ENCODE assay signal across 1 cellular context in the genomic region with DNA sequence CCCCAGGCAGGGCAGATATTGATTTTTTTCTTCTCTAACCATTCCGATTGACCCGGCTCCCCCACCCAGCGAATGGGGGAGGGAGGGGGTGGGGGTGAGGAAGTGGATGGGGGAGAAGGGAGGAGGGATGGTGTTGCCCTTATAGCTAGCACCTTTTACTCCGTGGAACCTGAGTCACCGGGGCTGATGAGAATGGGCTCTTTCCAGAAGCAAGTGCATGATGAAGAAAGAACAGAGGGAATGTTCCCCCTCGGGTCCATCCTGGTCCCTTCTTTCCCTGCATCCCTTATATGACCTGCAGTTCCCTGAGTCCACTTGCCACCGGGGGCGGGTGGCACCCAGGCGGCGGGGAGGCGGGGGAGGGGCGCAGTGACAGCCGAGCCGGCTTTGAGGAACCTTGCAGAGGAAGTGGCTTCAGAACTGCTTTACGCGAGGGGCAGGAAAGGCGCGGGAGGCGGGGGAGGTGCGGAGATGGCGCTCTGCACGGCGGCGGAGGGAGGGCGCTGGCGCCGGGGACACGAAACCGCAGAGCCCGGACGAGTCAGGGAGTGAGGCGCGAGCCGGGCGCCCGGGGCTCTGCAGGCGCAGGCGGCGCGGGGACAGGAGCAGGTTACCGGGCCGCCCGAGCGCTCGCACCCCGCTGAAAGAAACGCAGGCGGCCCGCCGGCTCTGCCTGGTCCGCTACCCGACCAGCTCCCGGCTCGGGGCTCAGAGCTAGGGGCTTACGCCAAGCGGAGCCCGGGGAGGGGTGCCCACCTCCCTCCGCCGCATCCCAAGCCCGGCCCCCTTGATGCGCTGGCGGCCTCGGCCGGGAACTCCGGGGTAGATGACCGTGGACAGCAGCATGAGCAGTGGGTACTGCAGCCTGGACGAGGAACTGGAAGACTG.
A peak's percentile ranks its signal among the peaks of the same experiment; 100 is the strongest.
TF ChIP-seq lines count a peak whose summit lies in the region.

No MANE protein-coding gene starts in this region.

TF ChIP-seq in HEK293, 187 proteins besides CTCF, POLR2A, EP300 and RAD21 (continued from another document and continues in another):
- TF ChIP-seq, protein P1, sequence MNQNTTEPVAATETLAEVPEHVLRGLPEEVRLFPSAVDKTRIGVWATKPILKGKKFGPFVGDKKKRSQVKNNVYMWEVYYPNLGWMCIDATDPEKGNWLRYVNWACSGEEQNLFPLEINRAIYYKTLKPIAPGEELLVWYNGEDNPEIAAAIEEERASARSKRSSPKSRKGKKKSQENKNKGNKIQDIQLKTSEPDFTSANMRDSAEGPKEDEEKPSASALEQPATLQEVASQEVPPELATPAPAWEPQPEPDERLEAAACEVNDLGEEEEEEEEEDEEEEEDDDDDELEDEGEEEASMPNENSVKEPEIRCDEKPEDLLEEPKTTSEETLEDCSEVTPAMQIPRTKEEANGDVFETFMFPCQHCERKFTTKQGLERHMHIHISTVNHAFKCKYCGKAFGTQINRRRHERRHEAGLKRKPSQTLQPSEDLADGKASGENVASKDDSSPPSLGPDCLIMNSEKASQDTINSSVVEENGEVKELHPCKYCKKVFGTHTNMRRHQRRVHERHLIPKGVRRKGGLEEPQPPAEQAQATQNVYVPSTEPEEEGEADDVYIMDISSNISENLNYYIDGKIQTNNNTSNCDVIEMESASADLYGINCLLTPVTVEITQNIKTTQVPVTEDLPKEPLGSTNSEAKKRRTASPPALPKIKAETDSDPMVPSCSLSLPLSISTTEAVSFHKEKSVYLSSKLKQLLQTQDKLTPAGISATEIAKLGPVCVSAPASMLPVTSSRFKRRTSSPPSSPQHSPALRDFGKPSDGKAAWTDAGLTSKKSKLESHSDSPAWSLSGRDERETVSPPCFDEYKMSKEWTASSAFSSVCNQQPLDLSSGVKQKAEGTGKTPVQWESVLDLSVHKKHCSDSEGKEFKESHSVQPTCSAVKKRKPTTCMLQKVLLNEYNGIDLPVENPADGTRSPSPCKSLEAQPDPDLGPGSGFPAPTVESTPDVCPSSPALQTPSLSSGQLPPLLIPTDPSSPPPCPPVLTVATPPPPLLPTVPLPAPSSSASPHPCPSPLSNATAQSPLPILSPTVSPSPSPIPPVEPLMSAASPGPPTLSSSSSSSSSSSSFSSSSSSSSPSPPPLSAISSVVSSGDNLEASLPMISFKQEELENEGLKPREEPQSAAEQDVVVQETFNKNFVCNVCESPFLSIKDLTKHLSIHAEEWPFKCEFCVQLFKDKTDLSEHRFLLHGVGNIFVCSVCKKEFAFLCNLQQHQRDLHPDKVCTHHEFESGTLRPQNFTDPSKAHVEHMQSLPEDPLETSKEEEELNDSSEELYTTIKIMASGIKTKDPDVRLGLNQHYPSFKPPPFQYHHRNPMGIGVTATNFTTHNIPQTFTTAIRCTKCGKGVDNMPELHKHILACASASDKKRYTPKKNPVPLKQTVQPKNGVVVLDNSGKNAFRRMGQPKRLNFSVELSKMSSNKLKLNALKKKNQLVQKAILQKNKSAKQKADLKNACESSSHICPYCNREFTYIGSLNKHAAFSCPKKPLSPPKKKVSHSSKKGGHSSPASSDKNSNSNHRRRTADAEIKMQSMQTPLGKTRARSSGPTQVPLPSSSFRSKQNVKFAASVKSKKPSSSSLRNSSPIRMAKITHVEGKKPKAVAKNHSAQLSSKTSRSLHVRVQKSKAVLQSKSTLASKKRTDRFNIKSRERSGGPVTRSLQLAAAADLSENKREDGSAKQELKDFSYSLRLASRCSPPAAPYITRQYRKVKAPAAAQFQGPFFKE (tag by site-specific recombination; IDR thresholded peaks at IDR 0.05; ENCODE audit: borderline replicate concordance) = no peak
- TF ChIP-seq ZIC2 (tag by site-specific recombination; IDR thresholded peaks at IDR 0.05) (no peak), ZNF48 (tag by site-specific recombination; IDR thresholded peaks at IDR 0.05) (no peak), ZNF514 (tag by site-specific recombination; IDR thresholded peaks at IDR 0.05) (no peak), ZNF24 (tag by site-specific recombination; IDR thresholded peaks at IDR 0.05) (no peak), ZNF596 (tag by site-specific recombination; IDR thresholded peaks at IDR 0.05) (no peak), ZNF335 (tag by site-specific recombination; conservative IDR thresholded peaks at IDR 0.05) (peak; percentile 39; the same call in 1 of the 2 replicates), ZNF449 (tag by site-specific recombination; IDR thresholded peaks at IDR 0.05) (no peak), ZNF223 (tag by site-specific recombination; IDR thresholded peaks at IDR 0.05) (no peak), ZNF548 (tag by site-specific recombination; IDR thresholded peaks at IDR 0.05) (no peak), ZNF394 (tag by site-specific recombination; IDR thresholded peaks at IDR 0.05; ENCODE audit: borderline replicate concordance) (no peak), ZXDB (tag by site-specific recombination; IDR thresholded peaks at IDR 0.05) (no peak; the same call in 1 of the 2 replicates), ZNF132 (tag by site-specific recombination; IDR thresholded peaks at IDR 0.05; ENCODE audit: borderline replicate concordance) (no peak), ZNF214 (tag by site-specific recombination; IDR thresholded peaks at IDR 0.05; ENCODE audit: borderline replicate concordance) (no peak), ZNF555 (tag by site-specific recombination; conservative IDR thresholded peaks at IDR 0.05) (no peak), ZNF677 (tag by site-specific recombination; IDR thresholded peaks at IDR 0.05) (no peak), ZNF529 (tag by site-specific recombination; IDR thresholded peaks at IDR 0.05; ENCODE audit: insufficient replicate concordance) (no peak), ZBTB44 (tag by site-specific recombination; IDR thresholded peaks at IDR 0.05) (no peak), ZNF76 (tag by site-specific recombination; IDR thresholded peaks at IDR 0.05; ENCODE audit: borderline replicate concordance, low read depth) (no peak; the same call in 1 of the 2 replicates), PRDM1 (tag by site-specific recombination; IDR thresholded peaks at IDR 0.05) (no peak), ZNF433 (tag by site-specific recombination; IDR thresholded peaks at IDR 0.05; ENCODE audit: low read depth) (no peak), ZNF26 (tag by site-specific recombination; IDR thresholded peaks at IDR 0.05) (no peak), ZBTB6 (tag by site-specific recombination; IDR thresholded peaks at IDR 0.05) (no peak), ZNF302 (tag by site-specific recombination; IDR thresholded peaks at IDR 0.05; ENCODE audit: low read depth) (no peak), ZNF830 (tag by site-specific recombination; IDR thresholded peaks at IDR 0.05; ENCODE audit: low read depth) (no peak), ZNF585B (tag by site-specific recombination; IDR thresholded peaks at IDR 0.05) (no peak), FEZF1 (tag by site-specific recombination; IDR thresholded peaks at IDR 0.05) (no peak)
- TF ChIP-seq, protein P2, sequence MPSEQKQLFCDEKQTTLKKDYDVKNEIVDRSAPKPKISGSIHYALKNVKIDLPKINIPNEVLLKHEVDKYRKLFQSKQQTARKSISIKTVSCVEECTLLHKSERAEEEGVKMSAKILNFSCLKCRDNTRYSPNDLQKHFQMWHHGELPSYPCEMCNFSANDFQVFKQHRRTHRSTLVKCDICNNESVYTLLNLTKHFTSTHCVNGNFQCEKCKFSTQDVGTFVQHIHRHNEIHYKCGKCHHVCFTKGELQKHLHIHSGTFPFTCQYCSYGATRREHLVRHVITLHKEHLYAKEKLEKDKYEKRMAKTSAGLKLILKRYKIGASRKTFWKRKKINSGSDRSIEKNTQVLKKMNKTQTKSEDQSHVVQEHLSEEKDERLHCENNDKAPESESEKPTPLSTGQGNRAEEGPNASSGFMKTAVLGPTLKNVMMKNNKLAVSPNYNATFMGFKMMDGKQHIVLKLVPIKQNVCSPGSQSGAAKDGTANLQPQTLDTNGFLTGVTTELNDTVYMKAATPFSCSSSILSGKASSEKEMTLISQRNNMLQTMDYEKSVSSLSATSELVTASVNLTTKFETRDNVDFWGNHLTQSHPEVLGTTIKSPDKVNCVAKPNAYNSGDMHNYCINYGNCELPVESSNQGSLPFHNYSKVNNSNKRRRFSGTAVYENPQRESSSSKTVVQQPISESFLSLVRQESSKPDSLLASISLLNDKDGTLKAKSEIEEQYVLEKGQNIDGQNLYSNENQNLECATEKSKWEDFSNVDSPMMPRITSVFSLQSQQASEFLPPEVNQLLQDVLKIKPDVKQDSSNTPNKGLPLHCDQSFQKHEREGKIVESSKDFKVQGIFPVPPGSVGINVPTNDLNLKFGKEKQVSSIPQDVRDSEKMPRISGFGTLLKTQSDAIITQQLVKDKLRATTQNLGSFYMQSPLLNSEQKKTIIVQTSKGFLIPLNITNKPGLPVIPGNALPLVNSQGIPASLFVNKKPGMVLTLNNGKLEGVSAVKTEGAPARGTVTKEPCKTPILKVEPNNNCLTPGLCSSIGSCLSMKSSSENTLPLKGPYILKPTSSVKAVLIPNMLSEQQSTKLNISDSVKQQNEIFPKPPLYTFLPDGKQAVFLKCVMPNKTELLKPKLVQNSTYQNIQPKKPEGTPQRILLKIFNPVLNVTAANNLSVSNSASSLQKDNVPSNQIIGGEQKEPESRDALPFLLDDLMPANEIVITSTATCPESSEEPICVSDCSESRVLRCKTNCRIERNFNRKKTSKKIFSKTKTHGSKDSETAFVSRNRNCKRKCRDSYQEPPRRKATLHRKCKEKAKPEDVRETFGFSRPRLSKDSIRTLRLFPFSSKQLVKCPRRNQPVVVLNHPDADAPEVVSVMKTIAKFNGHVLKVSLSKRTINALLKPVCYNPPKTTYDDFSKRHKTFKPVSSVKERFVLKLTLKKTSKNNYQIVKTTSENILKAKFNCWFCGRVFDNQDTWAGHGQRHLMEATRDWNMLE (tag by site-specific recombination; conservative IDR thresholded peaks at IDR 0.05; ENCODE audit: low read depth) = no peak
- TF ChIP-seq, protein P3, sequence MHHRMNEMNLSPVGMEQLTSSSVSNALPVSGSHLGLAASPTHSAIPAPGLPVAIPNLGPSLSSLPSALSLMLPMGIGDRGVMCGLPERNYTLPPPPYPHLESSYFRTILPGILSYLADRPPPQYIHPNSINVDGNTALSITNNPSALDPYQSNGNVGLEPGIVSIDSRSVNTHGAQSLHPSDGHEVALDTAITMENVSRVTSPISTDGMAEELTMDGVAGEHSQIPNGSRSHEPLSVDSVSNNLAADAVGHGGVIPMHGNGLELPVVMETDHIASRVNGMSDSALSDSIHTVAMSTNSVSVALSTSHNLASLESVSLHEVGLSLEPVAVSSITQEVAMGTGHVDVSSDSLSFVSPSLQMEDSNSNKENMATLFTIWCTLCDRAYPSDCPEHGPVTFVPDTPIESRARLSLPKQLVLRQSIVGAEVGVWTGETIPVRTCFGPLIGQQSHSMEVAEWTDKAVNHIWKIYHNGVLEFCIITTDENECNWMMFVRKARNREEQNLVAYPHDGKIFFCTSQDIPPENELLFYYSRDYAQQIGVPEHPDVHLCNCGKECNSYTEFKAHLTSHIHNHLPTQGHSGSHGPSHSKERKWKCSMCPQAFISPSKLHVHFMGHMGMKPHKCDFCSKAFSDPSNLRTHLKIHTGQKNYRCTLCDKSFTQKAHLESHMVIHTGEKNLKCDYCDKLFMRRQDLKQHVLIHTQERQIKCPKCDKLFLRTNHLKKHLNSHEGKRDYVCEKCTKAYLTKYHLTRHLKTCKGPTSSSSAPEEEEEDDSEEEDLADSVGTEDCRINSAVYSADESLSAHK (tag by site-specific recombination; IDR thresholded peaks at IDR 0.05) = no peak
- TF ChIP-seq, protein P4, sequence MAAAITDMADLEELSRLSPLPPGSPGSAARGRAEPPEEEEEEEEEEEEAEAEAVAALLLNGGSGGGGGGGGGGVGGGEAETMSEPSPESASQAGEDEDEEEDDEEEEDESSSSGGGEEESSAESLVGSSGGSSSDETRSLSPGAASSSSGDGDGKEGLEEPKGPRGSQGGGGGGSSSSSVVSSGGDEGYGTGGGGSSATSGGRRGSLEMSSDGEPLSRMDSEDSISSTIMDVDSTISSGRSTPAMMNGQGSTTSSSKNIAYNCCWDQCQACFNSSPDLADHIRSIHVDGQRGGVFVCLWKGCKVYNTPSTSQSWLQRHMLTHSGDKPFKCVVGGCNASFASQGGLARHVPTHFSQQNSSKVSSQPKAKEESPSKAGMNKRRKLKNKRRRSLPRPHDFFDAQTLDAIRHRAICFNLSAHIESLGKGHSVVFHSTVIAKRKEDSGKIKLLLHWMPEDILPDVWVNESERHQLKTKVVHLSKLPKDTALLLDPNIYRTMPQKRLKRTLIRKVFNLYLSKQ (tag by site-specific recombination; IDR thresholded peaks at IDR 0.05; ENCODE audit: borderline replicate concordance) = no peak
